In the genomic region with DNA sequence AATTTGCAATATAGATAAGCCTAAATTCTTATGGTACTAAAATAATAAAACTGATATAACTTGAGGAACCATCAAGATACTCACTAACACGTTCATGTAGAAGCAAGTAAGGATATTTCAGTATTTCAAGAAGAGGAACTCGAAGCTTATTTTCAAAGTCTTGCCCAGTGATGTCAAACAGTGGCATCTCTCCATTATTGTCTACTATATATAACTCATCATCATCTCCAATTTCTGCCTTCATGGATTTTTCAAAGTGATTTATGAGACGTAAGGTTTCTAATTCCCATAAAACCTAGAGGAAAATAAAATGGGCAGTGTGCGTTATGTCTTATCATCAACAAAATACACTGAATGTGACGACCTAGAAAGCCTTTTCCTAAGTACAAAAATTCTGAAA, we compare ENCODE assay signal across 23 cellular contexts. TPM values are rescaled to one million over a fixed set of nuclear protein-coding genes. Genes with fewer than 3 reads are reported as not detected.
DNase-seq lines count a peak whose midpoint lies in the region; ATAC-seq and TF ChIP-seq lines count a peak whose summit lies in the region.
"Had no signal": no experiment of that assay in that cellular context is flagged by ENCODE, and none has a peak within 500 bp of the region (broad histone marks: within the 10 kb centered on the region; RNA-seq: fewer than 3 reads in every experiment).

No MANE protein-coding gene starts in this region.

- peaks cover 59% of the 10 kb centered on the region for H3K36me3 ChIP-seq in CD8-positive, alpha-beta T cell (ENCODE audit: insufficient read depth, low read length)
- peaks cover 21 to 100% of the 10 kb centered on the region in 2 donors for H3K36me3 ChIP-seq in psoas muscle (ENCODE audit: insufficient read depth in 1 of 2, low read depth in 1 of 2)
- H3K36me3 ChIP-seq in skeletal muscle tissue (ENCODE audit: control insufficient read depth in 3 of 3, insufficient read depth in 3 of 3, low read length in 3 of 3): peaks cover 27 to 62% (median 60%) of the 10 kb centered on the region in 3 donors

- H3K4me1 ChIP-seq in CD8-positive, alpha-beta T cell (ENCODE audit: insufficient read depth, low read length): peaks cover 16% of the 10 kb centered on the region
- H3K4me1 ChIP-seq in psoas muscle (peaks cover 12% of the 10 kb centered on the region), skeletal muscle tissue (ENCODE audit: control insufficient read depth in 3 of 3, insufficient read depth in 3 of 3, low read length in 3 of 3) (peaks cover 0 to 21% (median 14%) of the 10 kb centered on the region in 3 donors)

- CTCF ChIA-PET in activated naive CD4-positive, alpha-beta T cell treated with anti-CD3 and anti-CD28 coated beads for 36 hours (lab: Charles Lee): no interaction called here
- CTCF ChIA-PET in CD8-positive, alpha-beta T cell (lab: Charles Lee): no interaction called here

- H3K27ac Mint-ChIP-seq in activated naive CD4-positive, alpha-beta T cell treated with anti-CD3 and anti-CD28 coated beads, Interleukin-2, amount 50 U/mL, for 24 hours: peak overlapping the region; percentile 17
- no peak overlapping the region for H3K27ac Mint-ChIP-seq in activated naive CD4-positive, alpha-beta T cell treated with anti-CD3 and anti-CD28 coated beads for 36 hours
- H3K27ac Mint-ChIP-seq in CD8-positive, alpha-beta T cell: peak overlapping the region; percentile 41
- H3K27ac Mint-ChIP-seq: CD4-positive, alpha-beta T cell had no signal

- TF ChIP-seq CTCF in CD8-positive, alpha-beta T cell (IDR thresholded peaks at IDR 0.05): no peak
- TF ChIP-seq CTCF in psoas muscle (IDR thresholded peaks at IDR 0.05): no peak

- H3K27me3 Mint-ChIP-seq in activated naive CD4-positive, alpha-beta T cell treated with anti-CD3 and anti-CD28 coated beads, Interleukin-2, amount 50 U/mL, for 24 hours: no peaks in the 10 kb centered on the region
- no peaks in the 10 kb centered on the region for H3K27me3 Mint-ChIP-seq in activated naive CD4-positive, alpha-beta T cell treated with anti-CD3 and anti-CD28 coated beads for 36 hours (ENCODE audit: low read depth)
- H3K27me3 Mint-ChIP-seq in CD8-positive, alpha-beta T cell (ENCODE audit: low read depth): no peaks in the 10 kb centered on the region
- H3K27me3 Mint-ChIP-seq: CD4-positive, alpha-beta T cell; CD8-positive, alpha-beta memory T cell had no signal

- no peak overlapping the region for H3K4me3 ChIP-seq in CD8-positive, alpha-beta T cell (ENCODE audit: low read depth, low read length)
- H3K4me3 ChIP-seq in psoas muscle: no peak overlapping the region
- H3K4me3 ChIP-seq in skeletal muscle tissue (ENCODE audit: low read length in 3 of 3): no peak overlapping the region
- H3K4me3 ChIP-seq: BLaER1 treated with 17β-estradiol and CSF1 and Interleukin-3, amounts not matched to agents 10 nM and 100 nM; GM12878 had no signal

- DNase-seq in activated naive CD4-positive, alpha-beta T cell treated with anti-CD3 and anti-CD28 coated beads for 36 hours: no peak
- no peak for DNase-seq in CD8-positive, alpha-beta T cell
- DNase-seq in psoas muscle: no peak
- DNase-seq in KG1 (lab: John Stamatoyannopoulos, UW): no peak
- no peak for DNase-seq in stimulated activated CD4-positive, alpha-beta T cell treated with anti-CD3 and anti-CD28 coated beads, Interleukin-1b, Interleukin-23, amount 100 ng/mL, for 48 hours
- DNase-seq in NCI-H774 (lab: John Stamatoyannopoulos, UW): no peak
- DNase-seq: 8988T; ACHN; CD4-positive, alpha-beta T cell; CD8-positive, alpha-beta memory T cell; COR-L47; DMS 273 treated with DMSO at 0.1 percent for 48 hours; DMS153; DMS53; DMS79; DND-41; EL; GDM1 had no signal

- H3K27me3 ChIP-seq in CD8-positive, alpha-beta T cell (ENCODE audit: insufficient read depth, low read length): no peaks in the 10 kb centered on the region
- no peaks in the 10 kb centered on the region for H3K27me3 ChIP-seq in psoas muscle (ENCODE audit: insufficient read depth in 3 of 3, low read length in 2 of 3)
- H3K27me3 ChIP-seq in skeletal muscle tissue (ENCODE audit: control insufficient read depth in 3 of 3, insufficient read depth in 3 of 3, low read length in 3 of 3): no peaks in the 10 kb centered on the region
- H3K27me3 ChIP-seq: BLaER1 treated with 17β-estradiol and CSF1 and Interleukin-3, amounts not matched to agents 10 nM and 100 nM had no signal

- POLR2A ChIA-PET in CD8-positive, alpha-beta T cell (lab: Charles Lee): interaction anchor here (0.6 kb wide), 1 partner anchor 11 kb away, joined by 3 read pairs; no protein-coding TSS in a partner anchor

- no peaks in the 10 kb centered on the region for H3K9me3 ChIP-seq in CD8-positive, alpha-beta T cell (ENCODE audit: low read length)
- H3K9me3 ChIP-seq in psoas muscle (no peaks in the 10 kb centered on the region), skeletal muscle tissue (ENCODE audit: control insufficient read depth in 3 of 3, low read length in 3 of 3) (no peaks in the 10 kb centered on the region)
- H3K9me3 ChIP-seq: BLaER1 treated with 17β-estradiol and CSF1 and Interleukin-3, amounts not matched to agents 10 nM and 100 nM had no signal

- H3K9me3 Mint-ChIP-seq in activated naive CD4-positive, alpha-beta T cell treated with anti-CD3 and anti-CD28 coated beads, Interleukin-2, amount 50 U/mL, for 24 hours: no peaks in the 10 kb centered on the region
- H3K9me3 Mint-ChIP-seq in activated naive CD4-positive, alpha-beta T cell treated with anti-CD3 and anti-CD28 coated beads for 36 hours: no peaks in the 10 kb centered on the region
- H3K9me3 Mint-ChIP-seq in CD8-positive, alpha-beta T cell: no peaks in the 10 kb centered on the region
- H3K9me3 Mint-ChIP-seq: CD4-positive, alpha-beta T cell; CD8-positive, alpha-beta memory T cell had no signal

- 41 to 53% (median 45%) methylated on average over 5 of the region's 5 CpGs for WGBS in psoas muscle, 3 donors

- H3K4me1 Mint-ChIP-seq in activated naive CD4-positive, alpha-beta T cell treated with anti-CD3 and anti-CD28 coated beads, Interleukin-2, amount 50 U/mL, for 24 hours: peaks cover 38% of the 10 kb centered on the region
- H3K4me1 Mint-ChIP-seq in activated naive CD4-positive, alpha-beta T cell treated with anti-CD3 and anti-CD28 coated beads for 36 hours (ENCODE audit: low read depth): peaks cover 22% of the 10 kb centered on the region
- peaks cover 41% of the 10 kb centered on the region for H3K4me1 Mint-ChIP-seq in CD8-positive, alpha-beta T cell (ENCODE audit: low read depth)

- H3K27ac ChIP-seq in CD8-positive, alpha-beta T cell (ENCODE audit: low read depth, low read length): no peak overlapping the region
- peak overlapping the region; percentile 66 for H3K27ac ChIP-seq in psoas muscle
- peak overlapping the region; percentile 31 for H3K27ac ChIP-seq in skeletal muscle tissue (ENCODE audit: low read depth, low read length)
- H3K27ac ChIP-seq: BLaER1 treated with 17β-estradiol and CSF1 and Interleukin-3, amounts not matched to agents 10 nM and 100 nM; C4-2B had no signal

- H3K36me3 Mint-ChIP-seq in activated naive CD4-positive, alpha-beta T cell treated with anti-CD3 and anti-CD28 coated beads, Interleukin-2, amount 50 U/mL, for 24 hours: peaks cover 20% of the 10 kb centered on the region
- H3K36me3 Mint-ChIP-seq in activated naive CD4-positive, alpha-beta T cell treated with anti-CD3 and anti-CD28 coated beads for 36 hours (ENCODE audit: low read depth): peaks cover 50% of the 10 kb centered on the region
- peaks cover 74% of the 10 kb centered on the region for H3K36me3 Mint-ChIP-seq in CD8-positive, alpha-beta T cell

- intact Hi-C loops in activated naive CD4-positive, alpha-beta T cell treated with anti-CD3 and anti-CD28 coated beads for 36 hours (cut with micrococcal nuclease): no loop called here
- intact Hi-C loops in CD8-positive, alpha-beta T cell (cut with DNase I, micrococcal nuclease): no loop called here
- intact Hi-C loops in psoas muscle (cut with DNase I): no loop called here

- H3K9ac ChIP-seq in skeletal muscle tissue (ENCODE audit: low read depth in 1 of 3, low read length in 3 of 3): peak overlapping the region in 1 of 3 donors; percentile 7
- H3K9ac ChIP-seq: BLaER1 treated with 17β-estradiol and CSF1 and Interleukin-3, amounts not matched to agents 10 nM and 100 nM had no signal

- no peak for ATAC-seq in CD8-positive, alpha-beta T cell
- peak in 3 of 4 donors; percentile 62 to 83 (median 67) for ATAC-seq in psoas muscle
- ATAC-seq: GM12878 had no signal

- H3K4me3 Mint-ChIP-seq in activated naive CD4-positive, alpha-beta T cell treated with anti-CD3 and anti-CD28 coated beads, Interleukin-2, amount 50 U/mL, for 24 hours: no peak overlapping the region
- no peak overlapping the region for H3K4me3 Mint-ChIP-seq in activated naive CD4-positive, alpha-beta T cell treated with anti-CD3 and anti-CD28 coated beads for 36 hours
- no peak overlapping the region for H3K4me3 Mint-ChIP-seq in CD8-positive, alpha-beta T cell
- H3K4me3 Mint-ChIP-seq: CD4-positive, alpha-beta T cell; CD8-positive, alpha-beta memory T cell had no signal

RNA-seq across cellular contexts. Expression of gene SETX, which starts 8.6 kb away (rescaled TPM):
- 10 to 100 TPM; 26.4 to 26.7 TPM for total RNA-seq in activated naive CD4-positive, alpha-beta T cell treated with anti-CD3 and anti-CD28 coated beads for 36 hours
- 10 to 100 TPM; 37.5 to 40.7 TPM for total RNA-seq in CD8-positive, alpha-beta T cell
- total RNA-seq in psoas muscle (10 to 100 TPM; 20.6 to 26.8 (median 22.7) TPM), skeletal muscle tissue (47.5 TPM)
- polyA plus RNA-seq in psoas muscle: 10 to 100 TPM; 10.0 to 20.4 (median 19.8) TPM
